23 cellular contexts compared by ENCODE assay signal in genomic region chr9:20170122-20170521, GRCh38.
"Had no signal": no experiment of that assay in that cellular context is flagged by ENCODE, and none has a peak within 500 bp of the region (broad histone marks: within the 10 kb centered on the region; RNA-seq: fewer than 3 reads in every experiment).

No MANE protein-coding gene starts in this region.

- ATAC-seq: foreskin keratinocyte; gastroesophageal sphincter; heart left ventricle; left cardiac atrium; left lung; left ventricle myocardium superior; lower lobe of right lung; mucosa of descending colon; naive thymus-derived CD8-positive, alpha-beta T cell had no signal

- H3K27me3 Mint-ChIP-seq: naive thymus-derived CD8-positive, alpha-beta T cell had no signal

- H3K4me1 Mint-ChIP-seq: immature natural killer cell; mesothelial cell of epicardium; naive B cell; naive thymus-derived CD8-positive, alpha-beta T cell had no signal

- H3K4me1 ChIP-seq: esophagus muscularis mucosa, foreskin keratinocyte, gastroesophageal sphincter, heart left ventricle, left lung, lower lobe of right lung had no signal

- H3K4me3 Mint-ChIP-seq: immature natural killer cell; mesothelial cell of epicardium; naive B cell; naive thymus-derived CD8-positive, alpha-beta T cell had no signal

- H3K36me3 ChIP-seq: esophagus muscularis mucosa, gastroesophageal sphincter, heart left ventricle, left lung, lower lobe of right lung had no signal

- H3K27ac ChIP-seq: coronary artery, dorsolateral prefrontal cortex, esophagus muscularis mucosa, foreskin keratinocyte, gastroesophageal sphincter, heart left ventricle, hepatocyte, left lung, lower lobe of right lung had no signal

- H3K4me3 ChIP-seq: coronary artery, dorsolateral prefrontal cortex, esophagus muscularis mucosa, gastroesophageal sphincter, heart left ventricle, hepatocyte, left lung, lower lobe of right lung, mucosa of descending colon had no signal

- H3K27ac Mint-ChIP-seq: immature natural killer cell; mesothelial cell of epicardium; naive thymus-derived CD8-positive, alpha-beta T cell had no signal

- DNase-seq: dermis blood vessel endothelial cell; dorsolateral prefrontal cortex; effector CD4-positive, alpha-beta T cell; effector memory CD4-positive, alpha-beta T cell; heart left ventricle; hypothalamus; immature natural killer cell; islet precursor cell; kidney; left cardiac atrium; left ventricle myocardium superior; lower lobe of right lung; mesenchymal stem cell; mucosa of descending colon; naive B cell; naive thymus-derived CD8-positive, alpha-beta T cell had no signal
